10 cellular contexts compared by ENCODE assay signal in genomic region chr10:84715911-84716310, GRCh38.
DNase-seq lines count a peak whose midpoint lies in the region; ATAC-seq and TF ChIP-seq lines count a peak whose summit lies in the region.
"Had no signal": no experiment of that assay in that cellular context is flagged by ENCODE, and none has a peak within 500 bp of the region (broad histone marks: within the 10 kb centered on the region; RNA-seq: fewer than 3 reads in every experiment).

No MANE protein-coding gene starts in this region.

- no peak overlapping the region for H2AFZ ChIP-seq in osteoblast (ENCODE audit: low read length)

- H3K27me3 Mint-ChIP-seq in activated CD4-positive, alpha-beta T cell treated with anti-CD3 and anti-CD28 coated beads for 36 hours, result peaks cover 12% of the 10 kb centered on the region
- peaks cover 8% of the 10 kb centered on the region for H3K27me3 Mint-ChIP-seq in chondrocyte (ENCODE audit: low read depth)

- H3K27me3 ChIP-seq in osteoblast (ENCODE audit: insufficient read depth, low read length), result no peaks in the 10 kb centered on the region

- H3K9me3 ChIP-seq in osteoblast (ENCODE audit: low read depth, low read length), result no peaks in the 10 kb centered on the region

- no peaks in the 10 kb centered on the region for H3K36me3 Mint-ChIP-seq in activated CD4-positive, alpha-beta T cell treated with anti-CD3 and anti-CD28 coated beads for 36 hours (ENCODE audit: low read depth)
- H3K36me3 Mint-ChIP-seq in chondrocyte (ENCODE audit: low read depth), result no peaks in the 10 kb centered on the region
- H3K36me3 Mint-ChIP-seq: activated naive CD4-positive, alpha-beta T cell treated with anti-CD3 and anti-CD28 coated beads, Interleukin-2, amount 50 U/mL, for 24 hours had no signal

- no peaks in the 10 kb centered on the region for H3K36me3 ChIP-seq in osteoblast (ENCODE audit: insufficient read depth, low read length)

- H3K27ac Mint-ChIP-seq in activated CD4-positive, alpha-beta T cell treated with anti-CD3 and anti-CD28 coated beads for 36 hours, result no peak overlapping the region
- H3K27ac Mint-ChIP-seq in chondrocyte (ENCODE audit: unreplicated experiment), result no peak overlapping the region
- H3K27ac Mint-ChIP-seq: activated naive CD4-positive, alpha-beta T cell treated with anti-CD3 and anti-CD28 coated beads, Interleukin-2, amount 50 U/mL, for 24 hours had no signal

- H3K4me1 Mint-ChIP-seq in activated CD4-positive, alpha-beta T cell treated with anti-CD3 and anti-CD28 coated beads for 36 hours, result no peaks in the 10 kb centered on the region
- H3K4me1 Mint-ChIP-seq in chondrocyte (ENCODE audit: low read depth), result no peaks in the 10 kb centered on the region
- H3K4me1 Mint-ChIP-seq: activated naive CD4-positive, alpha-beta T cell treated with anti-CD3 and anti-CD28 coated beads, Interleukin-2, amount 50 U/mL, for 24 hours had no signal

- H3K4me3 Mint-ChIP-seq in activated CD4-positive, alpha-beta T cell treated with anti-CD3 and anti-CD28 coated beads for 36 hours, result no peak overlapping the region
- H3K4me3 Mint-ChIP-seq in chondrocyte (ENCODE audit: unreplicated experiment), result no peak overlapping the region
- H3K4me3 Mint-ChIP-seq: activated naive CD4-positive, alpha-beta T cell treated with anti-CD3 and anti-CD28 coated beads, Interleukin-2, amount 50 U/mL, for 24 hours had no signal

- ATAC-seq in activated CD4-positive, alpha-beta T cell treated with anti-CD3 and anti-CD28 coated beads for 36 hours, result no peak
- ATAC-seq in GM21619 (IDR thresholded peaks at IDR 0.05; ENCODE audit: unreplicated experiment), result peak; percentile 76
- ATAC-seq in omental fat pad (ENCODE audit: low FRiP score), result no peak

- H3K4me1 ChIP-seq in osteoblast (ENCODE audit: insufficient read depth, low read length), result no peaks in the 10 kb centered on the region

- POLR2A ChIA-PET in activated CD4-positive, alpha-beta T cell treated with anti-CD3 and anti-CD28 coated beads for 36 hours (lab: Charles Lee), result no interaction called here

- peak; percentile 36 for DNase-seq in activated CD4-positive, alpha-beta T cell treated with anti-CD3 and anti-CD28 coated beads for 36 hours
- no peak for DNase-seq in activated CD4-positive, alpha-beta T cell treated with anti-CD3 and anti-CD28 coated beads for 1 hour
- peak; percentile 18 for DNase-seq in M059J (ENCODE audit: low read depth)
- DNase-seq in chondrocyte (ENCODE audit: low spot score), result no peak
- DNase-seq in osteoblast (ENCODE audit: insufficient read length, low spot score, missing footprints), result peak; percentile 80
- no peak for DNase-seq in omental fat pad (ENCODE audit: low spot score)
- no peak for DNase-seq in activated CD8-positive, alpha-beta memory T cell treated with anti-CD3 and anti-CD28 coated beads, Interleukin-2, amount 50 U/mL, for 48 hours

- CTCF ChIA-PET in activated CD4-positive, alpha-beta T cell treated with anti-CD3 and anti-CD28 coated beads for 36 hours (lab: Charles Lee), result interaction anchor here (1.5 kb wide), 1 partner anchor 178 kb away, joined by 3 read pairs; no protein-coding TSS in a partner anchor

- peak; percentile 66 for TF ChIP-seq CTCF in chondrocyte (IDR thresholded peaks at IDR 0.05)
- TF ChIP-seq CTCF in osteoblast (IDR thresholded peaks at IDR 0.05; ENCODE audit: extremely low read depth, low read depth, low read length), result peak; percentile 33
- no peak for TF ChIP-seq CTCF in omental fat pad (IDR thresholded peaks at IDR 0.05)

- H3K9me3 Mint-ChIP-seq in activated CD4-positive, alpha-beta T cell treated with anti-CD3 and anti-CD28 coated beads for 36 hours (ENCODE audit: low read depth), result no peaks in the 10 kb centered on the region
- H3K9me3 Mint-ChIP-seq in chondrocyte (ENCODE audit: low read depth), result no peaks in the 10 kb centered on the region
- H3K9me3 Mint-ChIP-seq: activated naive CD4-positive, alpha-beta T cell treated with anti-CD3 and anti-CD28 coated beads, Interleukin-2, amount 50 U/mL, for 24 hours had no signal

- no peak overlapping the region for H3K27ac ChIP-seq in osteoblast (ENCODE audit: low read depth, low read length)
- H3K27ac ChIP-seq: skin epidermis had no signal

- no peak overlapping the region for H3K4me2 ChIP-seq in osteoblast (ENCODE audit: insufficient read depth, low read length)

- no peaks in the 10 kb centered on the region for H3K79me2 ChIP-seq in osteoblast (ENCODE audit: insufficient read depth, low read length)

- intact Hi-C loops in activated CD4-positive, alpha-beta T cell treated with anti-CD3 and anti-CD28 coated beads for 36 hours (cut with DNase I, micrococcal nuclease), result loop anchor here (1.0 to 10.0 kb wide), 3 partner anchors 171 to 451 kb away; no protein-coding TSS in a partner anchor

- no peaks in the 10 kb centered on the region for H4K20me1 ChIP-seq in osteoblast (ENCODE audit: insufficient read depth, low read length)

- no peak overlapping the region for H3K4me3 ChIP-seq in osteoblast (ENCODE audit: insufficient read depth, low read length)
- H3K4me3 ChIP-seq: skin epidermis had no signal

Comparison
In these comparisons a context has a peak if more than half of its experiments do, and no peak if none do; other contexts are left out.
1. DNase-seq: peak in activated CD4-positive, alpha-beta T cell treated with anti-CD3 and anti-CD28 coated beads for 36 hours (single experiment), M059J (single experiment) and osteoblast (single experiment); none in activated CD4-positive, alpha-beta T cell treated with anti-CD3 and anti-CD28 coated beads for 1 hour (single experiment), chondrocyte (single experiment), omental fat pad (single experiment) and activated CD8-positive, alpha-beta memory T cell treated with anti-CD3 and anti-CD28 coated beads, Interleukin-2, amount 50 U/mL, for 48 hours (single experiment).
2. CTCF ChIP-seq: peak in chondrocyte (single experiment) and osteoblast (single experiment); none in omental fat pad (0 of 3).